ENCODE assay signal across 8 cellular contexts in the genomic region with DNA sequence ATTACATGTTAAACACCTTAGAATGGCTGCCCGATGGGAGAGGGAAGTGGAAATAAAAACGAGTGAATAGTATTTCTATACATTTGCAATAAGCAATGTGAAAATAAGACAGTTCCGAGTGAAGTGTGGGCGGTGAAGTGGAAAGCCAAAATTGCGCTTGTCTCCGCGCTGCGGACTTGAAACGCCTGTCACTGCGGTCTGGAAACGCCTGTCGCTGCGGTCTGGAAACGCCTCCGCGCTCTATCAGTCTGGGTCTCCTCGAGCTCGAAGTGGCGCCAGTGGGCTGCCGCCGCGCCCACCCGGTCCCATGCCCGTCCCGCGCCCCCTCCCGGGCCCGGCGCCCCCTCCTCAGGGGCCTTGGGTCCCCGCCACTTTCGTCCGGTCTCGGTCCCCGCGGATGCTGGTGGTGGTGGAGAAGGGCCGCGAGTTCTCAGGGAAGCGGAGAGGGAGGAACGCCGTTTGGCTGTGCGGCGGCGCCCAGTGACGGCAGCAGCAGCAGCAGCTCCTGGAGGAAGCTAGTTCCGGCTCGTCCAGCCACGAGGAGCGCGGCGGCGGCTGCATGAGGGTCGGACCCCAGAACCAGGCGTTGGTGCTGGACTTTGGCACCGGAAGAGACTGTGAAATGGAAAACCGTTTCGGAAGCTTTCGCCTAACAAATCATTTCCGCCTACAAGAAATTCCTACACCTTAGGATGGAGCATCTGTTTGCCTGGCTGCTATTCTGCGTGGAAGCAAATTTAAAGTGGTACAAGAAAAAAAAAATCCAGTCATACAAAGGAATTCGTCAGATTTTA. TPM values are rescaled to one million over a fixed set of nuclear protein-coding genes. Genes with fewer than 3 reads are reported as not detected.
DNase-seq lines count a peak whose midpoint lies in the region; ATAC-seq and TF ChIP-seq lines count a peak whose summit lies in the region.

No MANE protein-coding gene starts in this region.

- H3K27ac ChIP-seq in DND-41 (ENCODE audit: low read length) (peak overlapping the region; percentile 40), left lung (peak overlapping the region; percentile 72 to 78)

- H3K36me3 Mint-ChIP-seq in dendritic cell treated with granulocyte-macrophage colony-stimulating factor and Interleukin-4, amounts not matched to agents 40 ng/mL and 50 ng/mL, for 4 days (ENCODE audit: low read depth) = peaks cover 22% of the 10 kb centered on the region

- H3K9me3 ChIP-seq in DND-41 (ENCODE audit: insufficient read depth, low read length, severe bottlenecking) (no peaks in the 10 kb centered on the region), left lung (no peaks in the 10 kb centered on the region)

- H3K4me1 ChIP-seq in DND-41 (ENCODE audit: insufficient read depth, low read length) = peaks cover 42% of the 10 kb centered on the region
- H3K4me1 ChIP-seq in left lung = peaks cover 9 to 29% of the 10 kb centered on the region in 2 donors

- H3K4me1 Mint-ChIP-seq in dendritic cell treated with granulocyte-macrophage colony-stimulating factor and Interleukin-4, amounts not matched to agents 40 ng/mL and 50 ng/mL, for 4 days (ENCODE audit: low read depth) = peaks cover 27% of the 10 kb centered on the region

- peak overlapping the region; percentile 88 for H3K27ac Mint-ChIP-seq in dendritic cell treated with granulocyte-macrophage colony-stimulating factor and Interleukin-4, amounts not matched to agents 40 ng/mL and 50 ng/mL, for 4 days

- H3K79me2 ChIP-seq in DND-41 (ENCODE audit: insufficient read depth, low read length) = no peaks in the 10 kb centered on the region

- H3K27me3 Mint-ChIP-seq in dendritic cell treated with granulocyte-macrophage colony-stimulating factor and Interleukin-4, amounts not matched to agents 40 ng/mL and 50 ng/mL, for 4 days = peaks cover 1% of the 10 kb centered on the region

- H3K27me3 ChIP-seq in DND-41 (ENCODE audit: insufficient read depth, low read length, poor library complexity) = peaks cover 21% of the 10 kb centered on the region
- no peaks in the 10 kb centered on the region for H3K27me3 ChIP-seq in left lung

- H4K20me1 ChIP-seq in DND-41 (ENCODE audit: insufficient read depth, low read length) = no peaks in the 10 kb centered on the region

- H3K4me2 ChIP-seq in DND-41 (ENCODE audit: insufficient read depth, low read length) = peak overlapping the region; percentile 89

- H3K4me3 ChIP-seq in DND-41 (ENCODE audit: low read depth in 1 of 2, low read length in 2 of 2) = peak overlapping the region; percentile 38 to 62; a peak in 3 of 4 replicates
- H3K4me3 ChIP-seq in left lung = peak overlapping the region; percentile 61 to 73

- peak; percentile 54 for ATAC-seq in DND-41 (ENCODE audit: insufficient read depth, low read depth)
- ATAC-seq in HG03159 (IDR thresholded peaks at IDR 0.05; ENCODE audit: unreplicated experiment) = peak; percentile 21
- ATAC-seq in left lung = peak; percentile 81
- no peak for ATAC-seq in HG02840 (IDR thresholded peaks at IDR 0.05; ENCODE audit: low FRiP score, unreplicated experiment)

- intact Hi-C loops in dendritic cell treated with granulocyte-macrophage colony-stimulating factor and Interleukin-4, amounts not matched to agents 40 ng/mL and 50 ng/mL, for 4 days (cut with micrococcal nuclease) = loop anchor here (5.0 kb wide), 3 partner anchors 76 to 276 kb away; partner anchors contain the start of genes NUCB2, PIK3C2A and RPS13
- intact Hi-C loops in left lung (cut with DNase I) = no loop called here

- peak; percentile 63 for DNase-seq in DND-41
- DNase-seq in NCI-H524 (lab: John Stamatoyannopoulos, UW) = peak; percentile 61 to 71
- DNase-seq in activated CD4-positive, alpha-beta T cell treated with anti-CD3 and anti-CD28 coated beads, Interleukin-2, amount 50 U/mL, for 24 hours (ENCODE audit: low read depth in 1 of 2, low spot score in 1 of 2) = peak; percentile 16 to 49
- peak; percentile 79 to 94 for DNase-seq in left lung
- peak; percentile 56 for DNase-seq in stimulated activated CD4-positive, alpha-beta T cell treated with anti-CD3 and anti-CD28 coated beads, Interleukin-2, amount 100 ng/mL, for 4 hours (ENCODE audit: low read depth)

- H3K4me3 Mint-ChIP-seq in dendritic cell treated with granulocyte-macrophage colony-stimulating factor and Interleukin-4, amounts not matched to agents 40 ng/mL and 50 ng/mL, for 4 days = peak overlapping the region; percentile 82

- H2AFZ ChIP-seq in DND-41 (ENCODE audit: low read depth, low read length) = peak overlapping the region; percentile 60

- peak overlapping the region; percentile 54 for H3K9ac ChIP-seq in DND-41 (ENCODE audit: low read depth, low read length)

- peaks cover 19% of the 10 kb centered on the region; the same call in 1 of the 2 replicates for H3K36me3 ChIP-seq in DND-41 (ENCODE audit: insufficient read depth, low read length)
- H3K36me3 ChIP-seq in left lung = peaks cover 0 to 4% of the 10 kb centered on the region in 2 donors

- no peak for TF ChIP-seq CTCF in DND-41 (IDR thresholded peaks at IDR 0.05; ENCODE audit: borderline replicate concordance, extremely low read depth, low read length, poor library complexity, severe bottlenecking)
- no peak for TF ChIP-seq CTCF in left lung (IDR thresholded peaks at IDR 0.05)

- no peaks in the 10 kb centered on the region for H3K9me3 Mint-ChIP-seq in dendritic cell treated with granulocyte-macrophage colony-stimulating factor and Interleukin-4, amounts not matched to agents 40 ng/mL and 50 ng/mL, for 4 days

RNA-seq across cellular contexts. Expression of gene NCR3LG1, which starts 1.8 kb away (rescaled TPM):
- total RNA-seq in left lung = 1 to 10 TPM; 4.3 to 9.8 TPM

RNA-seq across cellular contexts. Expression of gene KCNJ11, which starts 35.0 kb away (rescaled TPM):
- 1 to 10 TPM; 1.8 to 7.2 TPM for total RNA-seq in left lung

Comparison
In these comparisons a context has a peak if more than half of its experiments do, and no peak if none do; other contexts are left out.
1. DNase-seq: peak in every context shown above with its lines; median percentile 86 in left lung; 66 in NCI-H524; 63 in DND-41; 56 in stimulated activated CD4-positive, alpha-beta T cell treated with anti-CD3 and anti-CD28 coated beads, Interleukin-2, amount 100 ng/mL, for 4 hours; 32 in activated CD4-positive, alpha-beta T cell treated with anti-CD3 and anti-CD28 coated beads, Interleukin-2, amount 50 U/mL, for 24 hours.